In genomic region chrX:134244043-134244442, GRCh38 we compare ENCODE assay signal across 22 cellular contexts. TPM values are rescaled to one million over a fixed set of nuclear protein-coding genes. Genes with fewer than 3 reads are reported as not detected.
DNase-seq lines count a peak whose midpoint lies in the region; ATAC-seq, FAIRE-seq and TF ChIP-seq lines count a peak whose summit lies in the region.
"Had no signal": no experiment of that assay in that cellular context is flagged by ENCODE, and none has a peak within 500 bp of the region (broad histone marks: within the 10 kb centered on the region; RNA-seq: fewer than 3 reads in every experiment).

No MANE protein-coding gene starts in this region.

- no peak for TF ChIP-seq RAD21 in IMR-90 (IDR thresholded peaks at IDR 0.05; ENCODE audit: low read length)

- H3K14ac ChIP-seq in IMR-90 (replicated peaks; ENCODE audit: low read depth, low read length) = no peak overlapping the region

- H2AK9ac ChIP-seq in IMR-90 (replicated peaks; ENCODE audit: low read depth, low read length, poor library complexity) = no peak overlapping the region

- no peak overlapping the region for H3K27ac ChIP-seq in ACC112 (ENCODE audit: low read depth, low read length)
- no peak overlapping the region for H3K27ac ChIP-seq in IMR-90 (ENCODE audit: insufficient read depth, low read length)
- H3K27ac ChIP-seq in mammary epithelial cell (ENCODE audit: insufficient read depth, low read depth, low read length) = no peak overlapping the region
- no peak overlapping the region for H3K27ac ChIP-seq in kidney (ENCODE audit: low read depth in 2 of 2, low read length in 2 of 2)
- H3K27ac ChIP-seq: BLaER1 treated with 17β-estradiol and CSF1 and Interleukin-3, amounts not matched to agents 10 nM and 100 nM; heart left ventricle; right atrium auricular region had no signal

- H3K36me3 ChIP-seq in ACC112 (ENCODE audit: insufficient read depth, low read length) (no peaks in the 10 kb centered on the region), IMR-90 (ENCODE audit: control insufficient read depth, insufficient read depth, low read length) (no peaks in the 10 kb centered on the region), mammary epithelial cell (ENCODE audit: insufficient read depth, low read length) (no peaks in the 10 kb centered on the region), kidney (ENCODE audit: control insufficient read depth in 1 of 2, insufficient read depth in 2 of 2, low read length in 2 of 2) (no peaks in the 10 kb centered on the region)
- H3K36me3 ChIP-seq: BLaER1 treated with 17β-estradiol and CSF1 and Interleukin-3, amounts not matched to agents 10 nM and 100 nM; heart left ventricle; right atrium auricular region had no signal

- DNase-seq in IMR-90 (peak; percentile 33), mammary epithelial cell (peak; percentile 31), kidney (no peak), NCI-H1436 (lab: John Stamatoyannopoulos, UW) (no peak), iPS-NIHi7 (ENCODE audit: extremely low spot score) (no peak)
- no peak for DNase-seq in activated T-cell treated with anti-CD3 and anti-CD28 coated beads, Interleukin-2, amount 50 U/mL, for 1 hour
- DNase-seq: activated CD4-positive, alpha-beta T cell treated with anti-CD3 and anti-CD28 coated beads for 1 hour; amniotic stem cell; DMS153; heart left ventricle; NCI-H2081 treated with DMSO at 0.1 percent for 48 hours; NCI-H524; SK-N-SH; stimulated activated naive CD8-positive, alpha-beta T cell treated with anti-CD3 and anti-CD28 coated beads, Interleukin-15, amount 100 ng/mL, for 72 hours; T-helper 9 cell had no signal

- no peak overlapping the region for H2BK20ac ChIP-seq in IMR-90 (ENCODE audit: low read depth, low read length)

- POLR2A ChIA-PET in IMR-90 (lab: Charles Lee; ENCODE audit: unreplicated experiment) = interaction anchor here (0.6 kb wide), 1 partner anchor 378 kb away, joined by 3 read pairs; no protein-coding TSS in a partner anchor

- peak; percentile 88 for FAIRE-seq in kidney (lab: Jason Lieb, UNC)
- FAIRE-seq: HepG2 had no signal

- CTCF ChIA-PET in IMR-90 (lab: Yijun Ruan, JAX) (interaction anchor here (1.2 kb wide), 1 partner anchor 12 kb away, joined by 3 read pairs; no protein-coding TSS in a partner anchor), mammary epithelial cell (lab: Charles Lee; ENCODE audit: low non-redundant PET) (interaction anchor here (0.6 kb wide), 1 partner anchor 71 kb away, joined by 3 read pairs; no protein-coding TSS in a partner anchor)

- in situ Hi-C loops in IMR-90 (cut with MboI; ENCODE audit: low sequenced_read_pairs) (no loop called here), mammary epithelial cell (cut with MboI; ENCODE audit: low sequenced_read_pairs in 2 of 2) (no loop called here)

- no peak overlapping the region; the same call in 1 of the 2 replicates for H3K4me2 ChIP-seq in IMR-90 (ENCODE audit: low read depth, low read length)
- H3K4me2 ChIP-seq in mammary epithelial cell (ENCODE audit: insufficient read depth, low read depth, low read length) = no peak overlapping the region
- H3K4me2 ChIP-seq: BLaER1 treated with 17β-estradiol and CSF1 and Interleukin-3, amounts not matched to agents 10 nM and 100 nM; SK-N-SH had no signal

- no peak overlapping the region for H4K8ac ChIP-seq in IMR-90 (ENCODE audit: low read depth in 2 of 2, low read length in 2 of 2)

- H3K4me1 ChIP-seq in ACC112 (ENCODE audit: control insufficient read depth, insufficient read depth, low read length, unreplicated experiment) (peaks cover 11% of the 10 kb centered on the region), IMR-90 (ENCODE audit: control insufficient read depth, insufficient read depth, low read length) (no peaks in the 10 kb centered on the region; the same call in 1 of the 2 replicates), mammary epithelial cell (ENCODE audit: insufficient read depth, low read length) (no peaks in the 10 kb centered on the region), kidney (ENCODE audit: control insufficient read depth in 1 of 2, insufficient read depth in 1 of 2, low read depth in 1 of 2, low read length in 2 of 2) (no peaks in the 10 kb centered on the region)
- H3K4me1 ChIP-seq: BLaER1 treated with 17β-estradiol and CSF1 and Interleukin-3, amounts not matched to agents 10 nM and 100 nM; heart left ventricle; right atrium auricular region had no signal

- H2AK5ac ChIP-seq in IMR-90 (ENCODE audit: low read depth, low read length) = no peak overlapping the region

- H2AFZ ChIP-seq in ACC112 (ENCODE audit: low read length, unreplicated experiment) (peak overlapping the region; percentile 25), IMR-90 (replicated peaks; ENCODE audit: low read length, poor library complexity) (no peak overlapping the region), mammary epithelial cell (ENCODE audit: low read depth, low read length) (no peak overlapping the region)

- H4K20me1 ChIP-seq in IMR-90 (ENCODE audit: insufficient read depth, low read length) (no peaks in the 10 kb centered on the region), mammary epithelial cell (ENCODE audit: insufficient read depth, low read length) (no peaks in the 10 kb centered on the region)

- intact Hi-C loops in IMR-90 (cut with micrococcal nuclease) (no loop called here), mammary epithelial cell (cut with micrococcal nuclease) (no loop called here), kidney (cut with DNase I) (no loop called here)

- no peak overlapping the region for H2BK15ac ChIP-seq in IMR-90 (ENCODE audit: low read depth, low read length)

- no peak for TF ChIP-seq CTCF in IMR-90 (conservative IDR thresholded peaks at IDR 0.05; ENCODE audit: low read depth, low read length)
- TF ChIP-seq CTCF in mammary epithelial cell (conservative IDR thresholded peaks at IDR 0.05 in 1 of 2, IDR thresholded peaks at IDR 0.05 in 1 of 2; ENCODE audit: extremely low read depth in 1 of 2, insufficient read depth in 1 of 2, low read depth in 1 of 2, low read length in 2 of 2) = no peak
- TF ChIP-seq CTCF in kidney (IDR thresholded peaks at IDR 0.05; ENCODE audit: borderline replicate concordance, extremely low read depth, insufficient read depth) = no peak

- no peak overlapping the region for H4K5ac ChIP-seq in IMR-90 (ENCODE audit: low read depth, low read length)

- H3K4me3 ChIP-seq in ACC112 (ENCODE audit: low read depth, low read length) (no peak overlapping the region), IMR-90 (ENCODE audit: insufficient read depth, low read depth, low read length) (no peak overlapping the region), mammary epithelial cell (replicated peaks in 1 of 3; ENCODE audit: insufficient read depth in 1 of 3, low read depth in 2 of 3, low read length in 3 of 3) (no peak overlapping the region), kidney (ENCODE audit: low read length in 2 of 2) (no peak overlapping the region)
- H3K4me3 ChIP-seq: BLaER1 treated with 17β-estradiol and CSF1 and Interleukin-3, amounts not matched to agents 10 nM and 100 nM; heart left ventricle; right atrium auricular region had no signal

- no peak overlapping the region for H3K9ac ChIP-seq in IMR-90 (ENCODE audit: low read depth, low read length)
- no peak overlapping the region for H3K9ac ChIP-seq in mammary epithelial cell (ENCODE audit: insufficient read depth, low read length)
- H3K9ac ChIP-seq in kidney (ENCODE audit: low read length in 2 of 2) = no peak overlapping the region
- H3K9ac ChIP-seq: BLaER1 treated with 17β-estradiol and CSF1 and Interleukin-3, amounts not matched to agents 10 nM and 100 nM; SK-N-SH had no signal

- no peak overlapping the region for H3K23ac ChIP-seq in IMR-90 (ENCODE audit: low read depth, low read length)

- H3K27me3 ChIP-seq in ACC112 (ENCODE audit: insufficient read depth, low read length) (no peaks in the 10 kb centered on the region), IMR-90 (ENCODE audit: control insufficient read depth, insufficient read depth, low read length) (peaks cover 1% of the 10 kb centered on the region; the same call in 1 of the 2 replicates), mammary epithelial cell (ENCODE audit: insufficient read depth, low read length) (no peaks in the 10 kb centered on the region)
- H3K27me3 ChIP-seq: right atrium auricular region had no signal

- no peaks in the 10 kb centered on the region for H3K79me2 ChIP-seq in ACC112 (ENCODE audit: control insufficient read depth, insufficient read depth, low read length, unreplicated experiment)
- no peaks in the 10 kb centered on the region for H3K79me2 ChIP-seq in mammary epithelial cell (ENCODE audit: insufficient read depth, low read length)

- dilution Hi-C loops in IMR-90 (cut with HindIII; ENCODE audit: low sequenced_read_pairs, unreplicated experiment) (no loop called here), mammary epithelial cell (cut with HindIII; ENCODE audit: low sequenced_read_pairs) (no loop called here)

- H3K18ac ChIP-seq in IMR-90 (ENCODE audit: low read depth, low read length) = no peak overlapping the region

- no peak overlapping the region for H4K91ac ChIP-seq in IMR-90 (ENCODE audit: insufficient read depth, low read depth, low read length)

- H2BK120ac ChIP-seq in IMR-90 (ENCODE audit: low read depth, low read length) = no peak overlapping the region

- ATAC-seq in IMR-90 (ENCODE audit: low read depth) = peak; percentile 79
- no peak for ATAC-seq in HG02885 (IDR thresholded peaks at IDR 0.05; ENCODE audit: poor library complexity, unreplicated experiment)
- ATAC-seq: heart left ventricle; HepG2; stimulated activated naive CD8-positive, alpha-beta T cell treated with anti-CD3 and anti-CD28 coated beads, Interleukin-15, amount 100 ng/mL, for 72 hours had no signal

- no peaks in the 10 kb centered on the region for H3K9me1 ChIP-seq in IMR-90 (ENCODE audit: insufficient read depth, low read length)

- BruUV-seq in IMR-90 (replicated peaks; lab: Mats Ljungman, UMichigan) = no TSS peak
- no TSS peak for BruUV-seq in mammary epithelial cell (replicated peaks; lab: Mats Ljungman, UMichigan)

- no peak for TF ChIP-seq POLR2A in IMR-90 (IDR thresholded peaks at IDR 0.05; ENCODE audit: low read depth, low read length)

- H2BK5ac ChIP-seq in IMR-90 (ENCODE audit: low read depth, low read length, poor library complexity, severe bottlenecking) = no peak overlapping the region

- H3K79me1 ChIP-seq in IMR-90 (ENCODE audit: low read depth in 1 of 2, low read length in 2 of 2) = no peaks in the 10 kb centered on the region

- no peak overlapping the region for H3K56ac ChIP-seq in IMR-90 (ENCODE audit: extremely low read depth, insufficient read depth, low read length)

- no peak overlapping the region for H3K4ac ChIP-seq in IMR-90 (ENCODE audit: low read depth, low read length)

- H3K9me3 ChIP-seq in IMR-90 (ENCODE audit: control insufficient read depth, insufficient read depth, low read length) (no peaks in the 10 kb centered on the region), mammary epithelial cell (replicated peaks; ENCODE audit: insufficient read depth, low read length) (no peaks in the 10 kb centered on the region), kidney (ENCODE audit: control insufficient read depth in 1 of 2, low read length in 2 of 2) (no peaks in the 10 kb centered on the region)
- H3K9me3 ChIP-seq: BLaER1 treated with 17β-estradiol and CSF1 and Interleukin-3, amounts not matched to agents 10 nM and 100 nM; heart left ventricle; right atrium auricular region; SK-N-SH had no signal

RNA-seq across cellular contexts. Expression of gene CCDC160, which starts 7.1 kb away (rescaled TPM):
- 0.28 TPM in 1 of 2 replicates, not detected in the other for total RNA-seq in IMR-90 (2012; rRNA removed)
- polyA plus RNA-seq in IMR-90 (2012; rRNA removed) = not detected in 2 replicates
- polyA plus RNA-seq in IMR-90 (2012; cell fraction: cytosol; rRNA removed) = not detected in 2 replicates
- not detected in 2 replicates for polyA plus RNA-seq in IMR-90 (2012; cell fraction: nucleus; rRNA removed; ENCODE audit: low replicate concordance)
- total RNA-seq in mammary epithelial cell = under 1 TPM in 1 of 2 donors, not detected in 1; under 0.01 TPM
- polyA plus RNA-seq in mammary epithelial cell = not detected
- not detected for polyA minus RNA-seq in mammary epithelial cell
- 4.9 TPM for total RNA-seq in kidney
- 7.0 TPM for polyA plus RNA-seq in kidney (ENCODE audit: insufficient read depth, low read depth, low replicate concordance)
- total RNA-seq: A172, epithelial cell of proximal tubule, heart left ventricle, HepG2, right atrium auricular region had no signal
- polyA plus RNA-seq: HepG2, SK-N-SH had no signal

Comparison
In these comparisons a context has a peak if more than half of its experiments do, and no peak if none do; other contexts are left out.
1. DNase-seq: peak in IMR-90 (single experiment) and mammary epithelial cell (single experiment); none in kidney (single experiment), activated T-cell treated with anti-CD3 and anti-CD28 coated beads, Interleukin-2, amount 50 U/mL, for 1 hour (single experiment), NCI-H1436 (single experiment) and iPS-NIHi7 (single experiment).